ENCODE assay signal across 8 cellular contexts in genomic region chr14:64800000-64800399, GRCh38.
A peak's percentile ranks its signal among the peaks of the same experiment; 100 is the strongest.
DNase-seq lines count a peak whose midpoint lies in the region; TF ChIP-seq lines count a peak whose summit lies in the region.

No MANE protein-coding gene starts in this region.

- DNase-seq in A172 (ENCODE audit: low spot score) (peak; percentile 30), SW480 (ENCODE audit: low spot score) (peak; percentile 45), germinal center (ENCODE audit: low spot score) (peak; percentile 20), superior temporal gyrus (ENCODE audit: extremely low spot score) (peak; percentile 29), NCI-H526 treated with DMSO at 0.1 percent for 48 hours (lab: John Stamatoyannopoulos, UW) (no peak), occipital lobe (lab: John Stamatoyannopoulos, UW) (no peak), mesenteric fat pad (ENCODE audit: low spot score) (no peak)

- TF ChIP-seq CTCF in GM12872 (IDR thresholded peaks at IDR 0.05; ENCODE audit: insufficient read depth, low read depth, low read length) = peak; percentile 55

Comparison
In these comparisons a context has a peak if more than half of its experiments do, and no peak if none do; other contexts are left out.
1. DNase-seq: peak in A172 (single experiment), SW480 (single experiment), germinal center (single experiment) and superior temporal gyrus (single experiment); none in NCI-H526 treated with DMSO at 0.1 percent for 48 hours (single experiment), occipital lobe (single experiment) and mesenteric fat pad (single experiment).